Comparison of ENCODE assay signal across 8 cellular contexts in genomic region chr14:53953002-53953827, GRCh38. TPM values are rescaled to one million over a fixed set of nuclear protein-coding genes. Genes with fewer than 3 reads are reported as not detected.
DNase-seq lines count a peak whose midpoint lies in the region; ATAC-seq and TF ChIP-seq lines count a peak whose summit lies in the region.

No MANE protein-coding gene starts in this region.

- no peaks in the 10 kb centered on the region for H3K9me3 Mint-ChIP-seq in MCF 10A (ENCODE audit: unreplicated experiment)

- CTCF ChIA-PET in MCF 10A (lab: Yijun Ruan, JAX) = interaction anchor here (0.6 to 1.5 kb wide), 5 partner anchors 28 to 416 kb away, joined by 3 to 5 read pairs (median 4); no protein-coding TSS in a partner anchor

- H3K36me3 Mint-ChIP-seq in MCF 10A (ENCODE audit: insufficient read depth, unreplicated experiment) = peaks cover 7% of the 10 kb centered on the region

- H3K36me3 ChIP-seq in GM06990 (ENCODE audit: control insufficient read depth, insufficient read depth, low read length) = no peaks in the 10 kb centered on the region; the same call in 1 of the 2 replicates

- peak overlapping the region; percentile 53 for H3K27ac Mint-ChIP-seq in MCF 10A (ENCODE audit: low read depth, unreplicated experiment)

- peak overlapping the region; percentile 44 for H3K27ac ChIP-seq in 22Rv1

- H3K27me3 ChIP-seq in GM06990 (replicated peaks; ENCODE audit: control insufficient read depth, insufficient read depth, low read length) = no peaks in the 10 kb centered on the region; the same call in 1 of the 2 replicates

- peak overlapping the region; percentile 81 for H3K4me3 Mint-ChIP-seq in MCF 10A (ENCODE audit: unreplicated experiment)

- peaks cover 8% of the 10 kb centered on the region for H3K4me1 Mint-ChIP-seq in MCF 10A (ENCODE audit: insufficient read depth, unreplicated experiment)

- H3K4me3 ChIP-seq in GM06990 (replicated peaks; ENCODE audit: low read depth, low read length) (peak overlapping the region; percentile 45), iPS-11a (ENCODE audit: low read depth, low read length) (peak overlapping the region; percentile 81)

- DNase-seq in GM06990 (ENCODE audit: extremely low read depth, insufficient read length) (peak; percentile 33), NCI-H345 treated with DMSO at 0.1 percent for 48 hours (lab: John Stamatoyannopoulos, UW; ENCODE audit: unreplicated experiment) (peak; percentile 25), MCF 10A (ENCODE audit: unreplicated experiment) (peak; percentile 75), putamen (ENCODE audit: low spot score) (peak; percentile 28)

- intact Hi-C loops in MCF 10A (cut with micrococcal nuclease) = loop anchor here (1.0 to 10.0 kb wide), 2 partner anchors 222 to 414 kb away; no protein-coding TSS in a partner anchor

- ATAC-seq in HG02885 (IDR thresholded peaks at IDR 0.05; ENCODE audit: poor library complexity, unreplicated experiment) (no peak), GM19328 (IDR thresholded peaks at IDR 0.05; ENCODE audit: unreplicated experiment) (no peak)

- no peak for TF ChIP-seq CTCF in 22Rv1 (IDR thresholded peaks at IDR 0.05)
- TF ChIP-seq CTCF in GM06990 (IDR thresholded peaks at IDR 0.05; ENCODE audit: insufficient read depth, low read length, poor library complexity, severe bottlenecking) = no peak
- TF ChIP-seq CTCF in MCF 10A (IDR thresholded peaks at IDR 0.05; ENCODE audit: unreplicated experiment) = no peak

- H3K27me3 Mint-ChIP-seq in MCF 10A (ENCODE audit: insufficient read depth, unreplicated experiment) = no peaks in the 10 kb centered on the region

- POLR2A ChIA-PET in MCF 10A (lab: Yijun Ruan, JAX) = interaction anchor here (0.6 to 2.6 kb wide), 33 partner anchors 10 to 445 kb away, joined by 3 to 15 read pairs (median 3); no protein-coding TSS in a partner anchor

- no TSS peak for BruUV-seq in MCF 10A (replicated peaks; lab: Mats Ljungman, UMichigan)

RNA-seq across cellular contexts. Expression of gene BMP4, which starts 3.4 kb away (rescaled TPM):
- 0.28 and 0.54 TPM in 2 replicates for total RNA-seq in MCF 10A (2022)

Comparison
In these comparisons a context has a peak if more than half of its experiments do, and no peak if none do; other contexts are left out.
1. DNase-seq: peak in every context shown above with its lines; median percentile 75 in MCF 10A; 33 in GM06990; 28 in putamen; 25 in NCI-H345 treated with DMSO at 0.1 percent for 48 hours.